1 cellular context compared by ENCODE assay signal in genomic region chr3:135655328-135655727, GRCh38.
TF ChIP-seq lines count a peak whose summit lies in the region.

No MANE protein-coding gene starts in this region.

TF ChIP-seq in H1, 55 proteins besides CTCF, POLR2A, EP300 and RAD21:
- TF ChIP-seq ASH2L (IDR thresholded peaks at IDR 0.05; ENCODE audit: low read length) = no peak
- no peak for TF ChIP-seq TEAD4 (IDR thresholded peaks at IDR 0.05; ENCODE audit: low read depth, low read length)
- no peak for TF ChIP-seq CEBPB (IDR thresholded peaks at IDR 0.05; ENCODE audit: low read depth, low read length)
- no peak for TF ChIP-seq RBBP5 (IDR thresholded peaks at IDR 0.05; ENCODE audit: borderline replicate concordance, low read depth, low read length)
- TF ChIP-seq, protein P1, sequence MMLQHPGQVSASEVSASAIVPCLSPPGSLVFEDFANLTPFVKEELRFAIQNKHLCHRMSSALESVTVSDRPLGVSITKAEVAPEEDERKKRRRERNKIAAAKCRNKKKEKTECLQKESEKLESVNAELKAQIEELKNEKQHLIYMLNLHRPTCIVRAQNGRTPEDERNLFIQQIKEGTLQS (IDR thresholded peaks at IDR 0.05; ENCODE audit: insufficient read depth, low read depth, low read length) = no peak
- TF ChIP-seq SRF (IDR thresholded peaks at IDR 0.05; ENCODE audit: low read depth, low read length) = no peak
- TF ChIP-seq CHD2 (IDR thresholded peaks at IDR 0.05; ENCODE audit: low read length) = no peak
- TF ChIP-seq JUN (IDR thresholded peaks at IDR 0.05; ENCODE audit: low read depth, low read length) = no peak
- no peak for TF ChIP-seq ZNF274 (IDR thresholded peaks at IDR 0.05; ENCODE audit: borderline replicate concordance, extremely low read depth, low read length)
- TF ChIP-seq TAF7 (optimal IDR thresholded peaks at IDR 0.05; ENCODE audit: borderline replicate concordance, low read depth, low read length) = no peak
- no peak for TF ChIP-seq MAX (IDR thresholded peaks at IDR 0.05)
- no peak for TF ChIP-seq CHD1 (IDR thresholded peaks at IDR 0.05; ENCODE audit: low read depth, low read length)
- no peak for TF ChIP-seq CBX8 (IDR thresholded peaks at IDR 0.05; ENCODE audit: borderline replicate concordance, low read depth, low read length)
- TF ChIP-seq CREB1 (IDR thresholded peaks at IDR 0.05) = no peak
